8 cellular contexts compared by ENCODE assay signal in genomic region chr19:11736696-11737095, GRCh38. TPM values are rescaled to one million over a fixed set of nuclear protein-coding genes. Genes with fewer than 3 reads are reported as not detected.
A peak's percentile ranks its signal among the peaks of the same experiment; 100 is the strongest.
DNase-seq lines count a peak whose midpoint lies in the region; ATAC-seq and TF ChIP-seq lines count a peak whose summit lies in the region.

No MANE protein-coding gene starts in this region.

- DNase-seq in A172 (ENCODE audit: low spot score) (peak; percentile 68), heart left ventricle (peak; percentile 41 to 74 (median 54)), transverse colon (peak; percentile 19), SHP77 treated with DMSO at 0.1 percent for 48 hours (lab: John Stamatoyannopoulos, UW) (no peak)
- DNase-seq in T-helper 2 cell treated with Interferon-gamma antibody and Interleukin-4, amounts not matched to agents 5 μg/mL and 100 μg/mL, for 36 hours (ENCODE audit: low spot score), result peak; percentile 5

- H3K4me1 Mint-ChIP-seq in T-helper 2 cell treated with Interferon-gamma antibody and Interleukin-4, amounts not matched to agents 5 μg/mL and 100 μg/mL, for 36 hours (ENCODE audit: low read depth), result peaks cover 11% of the 10 kb centered on the region

- H3K27me3 ChIP-seq in heart left ventricle (no peaks in the 10 kb centered on the region), transverse colon (no peaks in the 10 kb centered on the region)

- TF ChIP-seq POLR2A in heart left ventricle (IDR thresholded peaks at IDR 0.05) (peak in 1 of 2 donors; percentile 17), transverse colon (IDR thresholded peaks at IDR 0.05) (no peak)

- peaks cover 4% of the 10 kb centered on the region for H3K27me3 Mint-ChIP-seq in T-helper 2 cell treated with Interferon-gamma antibody and Interleukin-4, amounts not matched to agents 5 μg/mL and 100 μg/mL, for 36 hours (ENCODE audit: low read depth)

- H3K4me3 Mint-ChIP-seq in T-helper 2 cell treated with Interferon-gamma antibody and Interleukin-4, amounts not matched to agents 5 μg/mL and 100 μg/mL, for 36 hours, result peak overlapping the region; percentile 100

- peak in 3 of 4 donors; percentile 7 to 18 (median 8) for ATAC-seq in heart left ventricle
- no peak for ATAC-seq in HG03045 (IDR thresholded peaks at IDR 0.05; ENCODE audit: unreplicated experiment)
- ATAC-seq in GM21825 (IDR thresholded peaks at IDR 0.05; ENCODE audit: unreplicated experiment), result no peak

- H3K4me3 ChIP-seq in GM08714 (ENCODE audit: low read length), result peak overlapping the region; percentile 5; the same call in 1 of the 2 replicates
- peak overlapping the region in 2 of 12 donors; percentile 5 to 24 for H3K4me3 ChIP-seq in heart left ventricle
- H3K4me3 ChIP-seq in transverse colon, result no peak overlapping the region

- H3K27ac ChIP-seq in heart left ventricle (no peak overlapping the region), transverse colon (no peak overlapping the region)

- peaks cover 14% of the 10 kb centered on the region for H3K9me3 Mint-ChIP-seq in T-helper 2 cell treated with Interferon-gamma antibody and Interleukin-4, amounts not matched to agents 5 μg/mL and 100 μg/mL, for 36 hours

- no peaks in the 10 kb centered on the region for H3K9me3 ChIP-seq in heart left ventricle
- H3K9me3 ChIP-seq in transverse colon, result no peaks in the 10 kb centered on the region

- H3K4me1 ChIP-seq in heart left ventricle (peaks cover 0 to 27% (median 20%) of the 10 kb centered on the region in 12 donors), transverse colon (peaks cover 0 to 31% (median 17%) of the 10 kb centered on the region in 4 donors)

- WGBS in heart left ventricle, 4 donors, result 21 to 43% (median 33%) methylated on average over 2 of the region's 2 CpGs
- WGBS in transverse colon (ENCODE audit: low coverage in 1 of 2), 2 donors, result 36 to 42% methylated on average over 2 of the region's 2 CpGs

- intact Hi-C loops in heart left ventricle (cut with DNase I) (loop anchor here in 4 of 10 donors (5.0 kb wide), 2 partner anchors 34 to 39 kb away; no protein-coding TSS in a partner anchor), transverse colon (cut with DNase I; ENCODE audit: low total_unique reads) (no loop called here)

- H3K36me3 Mint-ChIP-seq in T-helper 2 cell treated with Interferon-gamma antibody and Interleukin-4, amounts not matched to agents 5 μg/mL and 100 μg/mL, for 36 hours (ENCODE audit: low read depth), result peaks cover 21% of the 10 kb centered on the region

- H3K36me3 ChIP-seq in heart left ventricle (no peaks in the 10 kb centered on the region), transverse colon (no peaks in the 10 kb centered on the region)

- TF ChIP-seq CTCF in heart left ventricle (IDR thresholded peaks at IDR 0.05) (no peak), transverse colon (IDR thresholded peaks at IDR 0.05) (no peak)

- H3K27ac Mint-ChIP-seq in T-helper 2 cell treated with Interferon-gamma antibody and Interleukin-4, amounts not matched to agents 5 μg/mL and 100 μg/mL, for 36 hours, result no peak overlapping the region

- in situ Hi-C loops in transverse colon (cut with MboI; ENCODE audit: low pct_ligation_motif_present in 1 of 4, low pct_unique_long_range_greater_than_20kb in 1 of 4, low sequenced_read_pairs in 3 of 4), result no loop called here

- TF ChIP-seq EP300 in transverse colon (IDR thresholded peaks at IDR 0.05; ENCODE audit: low read depth), result no peak

RNA-seq across cellular contexts. Expression of gene ZNF823, which starts 2.0 kb away (rescaled TPM):
- 6.9 and 17.8 TPM in 2 replicates for total RNA-seq in A172 (2014; rRNA removed; shearing (Covaris generic))
- total RNA-seq in heart left ventricle (1 to 10 TPM; 2.6 to 5.2 (median 4.0) TPM), transverse colon (10 to 100 TPM; 16.4 to 69.1 (median 20.1) TPM)
- polyA plus RNA-seq in heart left ventricle, result 1 to 10 TPM; 1.6 to 2.2 TPM

RNA-seq across cellular contexts. Expression of gene ZNF441, which starts 30.1 kb away (rescaled TPM):
- total RNA-seq in A172 (2014; rRNA removed; shearing (Covaris generic)), result 6.2 and 6.9 TPM in 2 replicates
- total RNA-seq in heart left ventricle (1 to 10 TPM; 2.6 to 9.3 (median 4.9) TPM), transverse colon (10 to 100 TPM in 3 of 4 donors, 1 to 10 TPM in 1; 8.3 to 20.9 (median 14.8) TPM)
- polyA plus RNA-seq in heart left ventricle, result 1 to 10 TPM; 2.4 to 2.5 TPM

Comparison
In these comparisons a context has a peak if more than half of its experiments do, and no peak if none do; other contexts are left out.
1. ATAC-seq: peak in heart left ventricle (3 of 4); none in HG03045 (single experiment) and GM21825 (single experiment).